ENCODE assay signal across 14 cellular contexts in the genomic region with DNA sequence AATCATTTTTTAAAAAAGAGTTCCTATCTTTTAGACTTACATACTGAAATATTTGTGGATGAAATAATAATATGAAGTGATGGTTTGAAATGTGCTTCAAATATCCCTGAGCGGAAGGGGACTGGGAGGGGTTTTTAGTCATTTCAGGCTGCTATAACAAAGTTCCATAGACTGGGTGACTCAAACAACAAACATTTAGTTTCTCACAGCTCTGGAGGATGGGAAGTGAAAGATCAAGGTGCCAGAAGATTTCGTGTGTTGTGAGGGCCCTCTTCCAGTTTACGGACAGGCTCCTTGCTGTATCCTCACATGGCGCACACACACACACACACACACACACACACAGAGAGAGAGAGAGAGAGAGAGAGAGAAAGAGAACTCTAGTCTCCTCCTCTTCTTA. TPM values are rescaled to one million over a fixed set of nuclear protein-coding genes. Genes with fewer than 3 reads are reported as not detected.
A peak's percentile ranks its signal among the peaks of the same experiment; 100 is the strongest.
DNase-seq lines count a peak whose midpoint lies in the region; ATAC-seq and TF ChIP-seq lines count a peak whose summit lies in the region.
"Had no signal": no experiment of that assay in that cellular context is flagged by ENCODE, and none has a peak within 500 bp of the region (broad histone marks: within the 10 kb centered on the region; RNA-seq: fewer than 3 reads in every experiment).

No MANE protein-coding gene starts in this region.

- peaks cover 9% of the 10 kb centered on the region for H3K9me3 Mint-ChIP-seq in chondrocyte (ENCODE audit: low read depth)
- no peaks in the 10 kb centered on the region for H3K9me3 Mint-ChIP-seq in stimulated activated memory B cell treated with anti-CD40 and anti-IgM and Interleukin-4, amounts not matched to agents 10 μg/mL and 1 μg/mL and 100 μg/mL, for 72 hours

- H3K27ac Mint-ChIP-seq in chondrocyte (ENCODE audit: unreplicated experiment), result peak overlapping the region; percentile 99
- no peak overlapping the region for H3K27ac Mint-ChIP-seq in stimulated activated memory B cell treated with anti-CD40 and anti-IgM and Interleukin-4, amounts not matched to agents 10 μg/mL and 1 μg/mL and 100 μg/mL, for 72 hours
- H3K27ac Mint-ChIP-seq: activated CD4-positive, alpha-beta memory T cell treated with anti-CD3 and anti-CD28 coated beads, Interleukin-2, amount 10 ng/mL, durations not matched to agents 7 days and 5 days; activated naive CD8-positive, alpha-beta T cell treated with anti-CD3 and anti-CD28 coated beads for 36 hours; CD4-positive, CD25-positive, alpha-beta regulatory T cell had no signal

- peaks cover 20% of the 10 kb centered on the region for H3K4me1 Mint-ChIP-seq in chondrocyte (ENCODE audit: low read depth)
- H3K4me1 Mint-ChIP-seq in stimulated activated memory B cell treated with anti-CD40 and anti-IgM and Interleukin-4, amounts not matched to agents 10 μg/mL and 1 μg/mL and 100 μg/mL, for 72 hours, result no peaks in the 10 kb centered on the region
- H3K4me1 Mint-ChIP-seq: activated CD4-positive, alpha-beta memory T cell treated with anti-CD3 and anti-CD28 coated beads, Interleukin-2, amount 10 ng/mL, durations not matched to agents 7 days and 5 days; activated naive CD8-positive, alpha-beta T cell treated with anti-CD3 and anti-CD28 coated beads for 36 hours; CD4-positive, CD25-positive, alpha-beta regulatory T cell had no signal

- H3K27me3 Mint-ChIP-seq in chondrocyte (ENCODE audit: low read depth), result no peaks in the 10 kb centered on the region
- no peaks in the 10 kb centered on the region for H3K27me3 Mint-ChIP-seq in stimulated activated memory B cell treated with anti-CD40 and anti-IgM and Interleukin-4, amounts not matched to agents 10 μg/mL and 1 μg/mL and 100 μg/mL, for 72 hours
- H3K27me3 Mint-ChIP-seq: activated CD4-positive, alpha-beta memory T cell treated with anti-CD3 and anti-CD28 coated beads, Interleukin-2, amount 10 ng/mL, durations not matched to agents 7 days and 5 days; activated naive CD8-positive, alpha-beta T cell treated with anti-CD3 and anti-CD28 coated beads for 36 hours had no signal

- DNase-seq in AG20443 (ENCODE audit: low spot score) (peak; percentile 22), MV-4-11 (lab: John Stamatoyannopoulos, UW) (peak; percentile 27), chondrocyte (ENCODE audit: low spot score) (no peak), myocyte (ENCODE audit: low read depth) (peak; percentile 60), NCI-H1092 treated with DMSO at 0.1 percent for 48 hours (lab: John Stamatoyannopoulos, UW) (no peak)
- DNase-seq: activated CD4-positive, alpha-beta memory T cell treated with anti-CD3 and anti-CD28 coated beads, Interleukin-2, amount 10 ng/mL, durations not matched to agents 7 days and 5 days; activated naive CD8-positive, alpha-beta T cell treated with anti-CD3 and anti-CD28 coated beads for 36 hours; CD4-positive, CD25-positive, alpha-beta regulatory T cell; left cardiac atrium; stimulated activated naive CD4-positive, alpha-beta T cell; T-helper 1 cell had no signal

- no peak overlapping the region for H3K4me3 Mint-ChIP-seq in chondrocyte (ENCODE audit: unreplicated experiment)
- no peak overlapping the region for H3K4me3 Mint-ChIP-seq in stimulated activated memory B cell treated with anti-CD40 and anti-IgM and Interleukin-4, amounts not matched to agents 10 μg/mL and 1 μg/mL and 100 μg/mL, for 72 hours
- H3K4me3 Mint-ChIP-seq: activated CD4-positive, alpha-beta memory T cell treated with anti-CD3 and anti-CD28 coated beads, Interleukin-2, amount 10 ng/mL, durations not matched to agents 7 days and 5 days; activated naive CD8-positive, alpha-beta T cell treated with anti-CD3 and anti-CD28 coated beads for 36 hours; CD4-positive, CD25-positive, alpha-beta regulatory T cell had no signal

- no peak for ATAC-seq in HG03571 (IDR thresholded peaks at IDR 0.05; ENCODE audit: unreplicated experiment)
- ATAC-seq in GM19324 (IDR thresholded peaks at IDR 0.05; ENCODE audit: low FRiP score, unreplicated experiment), result no peak
- no peak for ATAC-seq in stimulated activated memory B cell treated with anti-CD40 and anti-IgM and Interleukin-4, amounts not matched to agents 10 μg/mL and 1 μg/mL and 100 μg/mL, for 72 hours
- ATAC-seq: left cardiac atrium had no signal

- TF ChIP-seq CTCF in chondrocyte (IDR thresholded peaks at IDR 0.05), result no peak

- no peaks in the 10 kb centered on the region for H3K36me3 Mint-ChIP-seq in chondrocyte (ENCODE audit: low read depth)
- peaks cover 11% of the 10 kb centered on the region for H3K36me3 Mint-ChIP-seq in stimulated activated memory B cell treated with anti-CD40 and anti-IgM and Interleukin-4, amounts not matched to agents 10 μg/mL and 1 μg/mL and 100 μg/mL, for 72 hours

RNA-seq across cellular contexts. Expression of a gene that starts 27.1 kb away (rescaled TPM):
- 14.4 to 15.8 TPM (median 14.6 TPM) in 3 replicates for total RNA-seq in chondrocyte
- 27.9 and 31.4 TPM in 2 replicates for total RNA-seq in myocyte
- polyA plus RNA-seq in myocyte (2012), result 12.1 TPM

RNA-seq across cellular contexts. Expression of a gene that starts 47.1 kb away (rescaled TPM):
- total RNA-seq in chondrocyte, result 43.6 to 59.8 TPM (median 54.0 TPM) in 3 replicates
- total RNA-seq in myocyte, result 51.6 and 64.7 TPM in 2 replicates
- polyA plus RNA-seq in myocyte (2012), result 38.6 TPM

Comparison
In these comparisons a context has a peak if more than half of its experiments do, and no peak if none do; other contexts are left out.
1. DNase-seq: peak in AG20443 (single experiment), MV-4-11 (single experiment) and myocyte (single experiment); none in chondrocyte (single experiment) and NCI-H1092 treated with DMSO at 0.1 percent for 48 hours (single experiment).